Comparison of ENCODE assay signal across 33 cellular contexts in the genomic region with DNA sequence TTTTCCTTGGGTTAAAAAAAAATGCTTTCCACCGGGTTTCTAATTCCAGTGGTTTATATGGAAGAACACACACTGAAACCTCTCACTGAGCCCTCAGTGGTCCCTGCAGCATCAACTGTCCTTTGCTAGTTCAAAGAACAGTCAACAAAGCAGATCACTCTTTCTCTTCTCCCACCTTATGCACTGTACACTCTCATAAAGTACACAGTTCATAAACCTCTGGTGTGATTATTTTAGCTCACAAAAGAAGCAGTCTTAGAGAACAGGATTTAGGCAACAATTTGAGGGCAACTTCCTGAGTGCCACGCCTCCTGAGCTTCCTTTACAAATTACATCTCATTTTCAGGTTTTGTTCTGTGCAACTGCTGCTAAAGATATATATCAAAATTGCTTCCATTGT.
"Had no signal": no experiment of that assay in that cellular context is flagged by ENCODE, and none has a peak within 500 bp of the region (broad histone marks: within the 10 kb centered on the region; RNA-seq: fewer than 3 reads in every experiment).

No MANE protein-coding gene starts in this region.

- ATAC-seq: activated CD4-positive, CD25-positive, alpha-beta regulatory T cell treated with anti-CD3 and anti-CD28 coated beads, Interleukin-2, amount 50 U/mL, for 24 hours; naive thymus-derived CD8-positive, alpha-beta T cell; pancreas; stimulated activated effector memory CD8-positive, alpha-beta T cell treated with anti-CD3 and anti-CD28 coated beads, Interleukin-12 subunit alpha, Interleukin-12 subunit beta, amount 100 ng/mL, for 72 hours had no signal

- DNase-seq: activated CD4-positive, alpha-beta T cell treated with anti-CD3 and anti-CD28 coated beads for 48 hours; activated CD4-positive, alpha-beta T cell treated with anti-CD3 and anti-CD28 coated beads, Interleukin-2, amount 50 U/mL, for 48 hours; activated CD8-positive, alpha-beta memory T cell treated with anti-CD3 and anti-CD28 coated beads for 24 hours; activated effector memory CD4-positive, alpha-beta T cell treated with Interleukin-2 at 50 U/mL for 16 hours; activated naive CD4-positive, alpha-beta T cell treated with Interleukin-2 at 50 U/mL for 16 hours; adrenal gland; cerebellar nuclear complex; colonic mucosa; dorsolateral prefrontal cortex; effector memory CD4-positive, alpha-beta T cell; left cardiac atrium; midbrain; naive thymus-derived CD8-positive, alpha-beta T cell; nucleus accumbens; pancreas; retina; sigmoid colon; stimulated activated CD4-positive, alpha-beta T cell treated with anti-CD3 and anti-CD28 coated beads, Interleukin-4, amount 100 ng/mL, for 24 hours; T-helper 9 cell; uterus had no signal

- H3K9me3 ChIP-seq: adrenal gland, ascending aorta, colonic mucosa, pancreas, prostate gland, sigmoid colon, thoracic aorta, uterus had no signal

- H2AFZ ChIP-seq: hepatocyte had no signal

- H3K9me3 Mint-ChIP-seq: brain; neural crest cell; stimulated activated effector memory CD8-positive, alpha-beta T cell treated with anti-CD3 and anti-CD28 coated beads, Interleukin-12 subunit alpha, Interleukin-12 subunit beta, amount 100 ng/mL, for 72 hours; stimulated activated naive CD8-positive, alpha-beta T cell treated with anti-CD3 and anti-CD28 coated beads, Interleukin-15, Interleukin-2, amounts not matched to agents 100 ng/mL and 50 ng/mL, for 24 hours had no signal

- H3K79me2 ChIP-seq: hepatocyte had no signal

- H3K4me3 ChIP-seq: adrenal gland, ascending aorta, cardiac muscle cell, colonic mucosa, dorsolateral prefrontal cortex, hepatocyte, pancreas, prostate gland, sigmoid colon, thoracic aorta, uterus had no signal

- H3K27me3 ChIP-seq: adrenal gland, ascending aorta, cardiac muscle cell, colonic mucosa, dorsolateral prefrontal cortex, hepatocyte, pancreas, sigmoid colon, uterus had no signal

- H3K4me2 ChIP-seq: hepatocyte had no signal

- H3K27me3 Mint-ChIP-seq: activated naive CD8-positive, alpha-beta T cell; brain; naive thymus-derived CD8-positive, alpha-beta T cell; stimulated activated naive CD8-positive, alpha-beta T cell treated with anti-CD3 and anti-CD28 coated beads, Interleukin-15, Interleukin-2, amounts not matched to agents 100 ng/mL and 50 ng/mL, for 24 hours; type B pancreatic cell had no signal

- H3K27ac Mint-ChIP-seq: activated naive CD8-positive, alpha-beta T cell; brain; naive thymus-derived CD8-positive, alpha-beta T cell; stimulated activated effector memory CD8-positive, alpha-beta T cell treated with anti-CD3 and anti-CD28 coated beads, Interleukin-12 subunit alpha, Interleukin-12 subunit beta, amount 100 ng/mL, for 72 hours; stimulated activated naive CD8-positive, alpha-beta T cell treated with anti-CD3 and anti-CD28 coated beads, Interleukin-15, Interleukin-2, amounts not matched to agents 100 ng/mL and 50 ng/mL, for 24 hours; type B pancreatic cell had no signal

- H3K4me1 Mint-ChIP-seq: naive thymus-derived CD8-positive, alpha-beta T cell; stimulated activated effector memory CD8-positive, alpha-beta T cell treated with anti-CD3 and anti-CD28 coated beads, Interleukin-12 subunit alpha, Interleukin-12 subunit beta, amount 100 ng/mL, for 72 hours had no signal

- H3K4me1 ChIP-seq: adrenal gland, ascending aorta, colonic mucosa, prostate gland, sigmoid colon, uterus had no signal

- H3K36me3 ChIP-seq: adrenal gland, ascending aorta, colonic mucosa, pancreas, prostate gland, sigmoid colon, thoracic aorta, uterus had no signal

- H3K4me3 Mint-ChIP-seq: activated naive CD8-positive, alpha-beta T cell; brain; naive thymus-derived CD8-positive, alpha-beta T cell; neural crest cell; stimulated activated effector memory CD8-positive, alpha-beta T cell treated with anti-CD3 and anti-CD28 coated beads, Interleukin-12 subunit alpha, Interleukin-12 subunit beta, amount 100 ng/mL, for 72 hours; stimulated activated naive CD8-positive, alpha-beta T cell treated with anti-CD3 and anti-CD28 coated beads, Interleukin-15, Interleukin-2, amounts not matched to agents 100 ng/mL and 50 ng/mL, for 24 hours; type B pancreatic cell had no signal

- H3K27ac ChIP-seq: adrenal gland, ascending aorta, cardiac muscle cell, colonic mucosa, dorsolateral prefrontal cortex, hepatocyte, pancreas, prostate gland, sigmoid colon, thoracic aorta, uterus, VCaP had no signal

- H3K36me3 Mint-ChIP-seq: activated naive CD8-positive, alpha-beta T cell; brain; naive thymus-derived CD8-positive, alpha-beta T cell; stimulated activated effector memory CD8-positive, alpha-beta T cell treated with anti-CD3 and anti-CD28 coated beads, Interleukin-12 subunit alpha, Interleukin-12 subunit beta, amount 100 ng/mL, for 72 hours; type B pancreatic cell had no signal
